In the genomic region with DNA sequence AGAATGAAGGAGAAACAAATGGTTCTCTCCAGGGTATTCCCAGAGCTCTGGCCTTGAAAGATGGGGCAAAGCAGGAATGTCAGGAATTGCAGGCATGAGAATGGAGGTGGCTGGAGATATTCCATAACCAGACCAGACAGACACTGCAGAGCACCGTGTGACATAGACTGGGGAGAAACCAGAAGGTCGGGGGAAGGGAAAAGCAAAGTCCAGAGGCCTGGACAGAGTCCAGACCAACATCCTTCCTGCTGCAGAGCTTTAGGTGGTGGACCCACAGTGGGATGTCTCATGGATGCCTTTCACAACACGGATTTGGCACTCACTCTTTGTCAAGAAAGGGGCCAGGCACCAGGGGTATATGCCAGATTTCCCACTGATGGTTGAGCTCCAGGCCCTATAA, we compare ENCODE assay signal across 10 cellular contexts.
A peak's percentile ranks its signal among the peaks of the same experiment; 100 is the strongest.
DNase-seq lines count a peak whose midpoint lies in the region; ATAC-seq and TF ChIP-seq lines count a peak whose summit lies in the region.
"Had no signal": no experiment of that assay in that cellular context is flagged by ENCODE, and none has a peak within 500 bp of the region (broad histone marks: within the 10 kb centered on the region; RNA-seq: fewer than 3 reads in every experiment).

No MANE protein-coding gene starts in this region.

- H3K27ac Mint-ChIP-seq in nephron = peak overlapping the region; percentile 62 to 97 (median 88)

- H3K4me1 Mint-ChIP-seq in nephron = peaks cover 73% of the 10 kb centered on the region

- H3K4me3 Mint-ChIP-seq in nephron = peak overlapping the region in 1 of 3 experiments; percentile 7

- H3K36me3 ChIP-seq in MG63 = no peaks in the 10 kb centered on the region
- H3K36me3 ChIP-seq: left lung had no signal

- no peak for TF ChIP-seq CTCF in choroid plexus epithelial cell (conservative IDR thresholded peaks at IDR 0.05; ENCODE audit: low read depth, low read length)
- TF ChIP-seq CTCF in nephron (IDR thresholded peaks at IDR 0.05; ENCODE audit: unreplicated experiment in 3 of 3) = no peak

- H3K4me3 ChIP-seq in MG63 (no peak overlapping the region), choroid plexus epithelial cell (ENCODE audit: low read depth, low read length) (no peak overlapping the region)
- H3K4me3 ChIP-seq: left lung had no signal

- H3K27me3 ChIP-seq in MG63 = no peaks in the 10 kb centered on the region
- H3K27me3 ChIP-seq: left lung had no signal

- peaks cover 3% of the 10 kb centered on the region for H3K27me3 Mint-ChIP-seq in nephron (ENCODE audit: low read depth)

- H3K36me3 Mint-ChIP-seq in nephron (ENCODE audit: low read depth) = no peaks in the 10 kb centered on the region

- DNase-seq in Daoy (ENCODE audit: low read depth) (peak; percentile 91), MG63 (peak; percentile 78), choroid plexus epithelial cell (ENCODE audit: low read depth) (peak; percentile 91), NCI-H2171 (lab: John Stamatoyannopoulos, UW) (no peak), DMS53 (lab: John Stamatoyannopoulos, UW) (no peak), COLO668 (lab: John Stamatoyannopoulos, UW; ENCODE audit: unreplicated experiment) (no peak)
- DNase-seq: left lung, NCI-H2107 had no signal

- no peaks in the 10 kb centered on the region for H3K9me3 Mint-ChIP-seq in nephron

- H3K9me3 ChIP-seq in MG63 = no peaks in the 10 kb centered on the region
- H3K9me3 ChIP-seq: left lung had no signal

- ATAC-seq in GM21447 (IDR thresholded peaks at IDR 0.05; ENCODE audit: unreplicated experiment) = no peak
- ATAC-seq: left lung had no signal

Comparison
In these comparisons a context has a peak if more than half of its experiments do, and no peak if none do; other contexts are left out.
1. DNase-seq: peak in Daoy (single experiment), MG63 (single experiment) and choroid plexus epithelial cell (single experiment); none in NCI-H2171 (single experiment), DMS53 (single experiment) and COLO668 (single experiment).